ENCODE assay signal across 8 cellular contexts in the genomic region with DNA sequence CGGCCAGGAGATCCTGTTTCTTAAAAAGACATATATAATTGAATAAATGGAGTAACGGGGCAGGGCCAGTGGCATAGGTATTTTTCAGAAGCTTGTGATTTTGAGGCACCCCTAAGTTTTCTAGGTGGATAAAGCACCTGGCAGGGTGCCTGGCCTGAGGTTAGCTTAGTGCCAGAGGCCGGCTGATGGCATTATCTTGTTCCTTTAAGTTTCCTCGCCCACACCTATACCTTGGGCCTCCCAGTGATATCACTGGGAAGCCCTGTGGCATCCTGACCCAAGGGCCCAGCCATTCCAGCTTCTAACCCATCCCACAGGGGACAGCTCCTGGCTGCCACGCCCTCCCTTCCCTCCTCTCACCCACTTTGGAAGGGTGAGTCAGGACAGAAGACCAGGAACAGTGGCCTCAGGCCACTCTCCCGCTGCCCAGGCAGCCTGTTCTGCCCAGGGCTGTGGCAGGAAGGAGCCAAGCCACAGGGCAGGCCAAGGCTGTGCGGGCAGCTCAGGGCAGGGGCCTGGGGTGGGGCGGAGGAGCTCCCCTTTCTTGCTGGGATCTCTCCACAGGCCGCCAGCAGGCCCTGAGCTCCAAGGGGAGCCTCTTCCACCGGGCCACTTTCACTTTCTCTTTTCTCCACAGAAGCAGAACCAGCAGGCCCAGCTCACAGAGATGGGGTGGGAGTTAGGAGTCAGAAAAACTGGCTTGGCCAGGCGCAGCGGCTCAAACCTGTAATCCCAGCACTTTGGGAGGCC.
DNase-seq lines count a peak whose midpoint lies in the region; ATAC-seq and TF ChIP-seq lines count a peak whose summit lies in the region.

No MANE protein-coding gene starts in this region.

- H3K9me3 ChIP-seq in CD8-positive, alpha-beta memory T cell (ENCODE audit: low read length), result no peaks in the 10 kb centered on the region
- no peaks in the 10 kb centered on the region for H3K9me3 ChIP-seq in KOPT-K1 (ENCODE audit: insufficient read depth, low read length, poor library complexity, severe bottlenecking)
- no peaks in the 10 kb centered on the region for H3K9me3 ChIP-seq in thoracic aorta

- peak overlapping the region; percentile 39 to 87 (median 78) for H3K27ac Mint-ChIP-seq in CD8-positive, alpha-beta memory T cell
- peak overlapping the region; percentile 83 for H3K27ac Mint-ChIP-seq in activated CD4-positive, alpha-beta T cell treated with anti-CD3 and anti-CD28 coated beads for 36 hours

- peak overlapping the region; percentile 44 for H3K27ac ChIP-seq in CD8-positive, alpha-beta memory T cell (ENCODE audit: low read depth, low read length)
- H3K27ac ChIP-seq in KOPT-K1 (ENCODE audit: low read depth, low read length, poor library complexity, severe bottlenecking), result peak overlapping the region; percentile 94
- peak overlapping the region; percentile 69 to 93 for H3K27ac ChIP-seq in thoracic aorta

- no peaks in the 10 kb centered on the region for H3K36me3 ChIP-seq in CD8-positive, alpha-beta memory T cell (ENCODE audit: insufficient read depth, low read length)
- no peaks in the 10 kb centered on the region for H3K36me3 ChIP-seq in KOPT-K1 (ENCODE audit: insufficient read depth, low read length)
- no peaks in the 10 kb centered on the region for H3K36me3 ChIP-seq in thoracic aorta

- intact Hi-C loops in activated CD4-positive, alpha-beta T cell treated with anti-CD3 and anti-CD28 coated beads for 36 hours (cut with DNase I, micrococcal nuclease), result loop anchor here in 1 of 2 experiments (10.0 kb wide), 1 partner anchor 501 kb away; a partner anchor contains a TSS

- CTCF ChIA-PET in CD8-positive, alpha-beta memory T cell (lab: Charles Lee), result interaction anchor here (0.6 to 3.8 kb wide), 11 partner anchors 8 to 115 kb away, joined by 3 to 16 read pairs (median 3); no protein-coding TSS in a partner anchor
- CTCF ChIA-PET in activated CD4-positive, alpha-beta T cell treated with anti-CD3 and anti-CD28 coated beads for 36 hours (lab: Charles Lee), result interaction anchor here (0.7 to 2.4 kb wide), 12 partner anchors 8 to 117 kb away, joined by 3 to 9 read pairs (median 4); no protein-coding TSS in a partner anchor

- no peak for ATAC-seq in activated CD4-positive, alpha-beta T cell treated with anti-CD3 and anti-CD28 coated beads for 36 hours
- ATAC-seq in thoracic aorta (ENCODE audit: insufficient number of reproducible peaks, low FRiP score, low read depth), result no peak
- no peak for ATAC-seq in HG03139 (IDR thresholded peaks at IDR 0.05; ENCODE audit: unreplicated experiment)
- no peak for ATAC-seq in GM21515 (IDR thresholded peaks at IDR 0.05; ENCODE audit: unreplicated experiment)

- no peak for TF ChIP-seq CTCF in thoracic aorta (IDR thresholded peaks at IDR 0.05)

- peaks cover 0 to 1% (median 0%) of the 10 kb centered on the region in 3 donors for H3K36me3 Mint-ChIP-seq in CD8-positive, alpha-beta memory T cell
- H3K36me3 Mint-ChIP-seq in activated CD4-positive, alpha-beta T cell treated with anti-CD3 and anti-CD28 coated beads for 36 hours (ENCODE audit: low read depth), result no peaks in the 10 kb centered on the region

- no peaks in the 10 kb centered on the region for H3K9me3 Mint-ChIP-seq in CD8-positive, alpha-beta memory T cell
- H3K9me3 Mint-ChIP-seq in activated CD4-positive, alpha-beta T cell treated with anti-CD3 and anti-CD28 coated beads for 36 hours (ENCODE audit: low read depth), result no peaks in the 10 kb centered on the region

- DNase-seq in CD8-positive, alpha-beta memory T cell, result peak in 4 of 5 donors; percentile 31 to 61 (median 47)
- peak; percentile 64 for DNase-seq in activated CD4-positive, alpha-beta T cell treated with anti-CD3 and anti-CD28 coated beads for 36 hours
- DNase-seq in effector CD8-positive, alpha-beta T cell (lab: John Stamatoyannopoulos, UW), result peak; percentile 22
- DNase-seq in midbrain (lab: John Stamatoyannopoulos, UW) (peak; percentile 34), thoracic aorta (ENCODE audit: low spot score) (no peak)

- H3K4me3 Mint-ChIP-seq in CD8-positive, alpha-beta memory T cell, result peak overlapping the region in 6 of 7 donors; percentile 16 to 76 (median 38)
- peak overlapping the region; percentile 47 for H3K4me3 Mint-ChIP-seq in activated CD4-positive, alpha-beta T cell treated with anti-CD3 and anti-CD28 coated beads for 36 hours

- POLR2A ChIA-PET in CD8-positive, alpha-beta memory T cell (lab: Charles Lee), result interaction anchor here (0.9 to 1.6 kb wide), 5 partner anchors 9 to 90 kb away, joined by 3 to 10 read pairs (median 4); a partner anchor contains a TSS
- POLR2A ChIA-PET in activated CD4-positive, alpha-beta T cell treated with anti-CD3 and anti-CD28 coated beads for 36 hours (lab: Charles Lee), result interaction anchor here (1.1 to 1.3 kb wide), 2 partner anchors 9 to 87 kb away, joined by 3 to 6 read pairs; no protein-coding TSS in a partner anchor

- peaks cover 35 to 50% (median 41%) of the 10 kb centered on the region in 3 donors for H3K4me1 Mint-ChIP-seq in CD8-positive, alpha-beta memory T cell
- peaks cover 71% of the 10 kb centered on the region for H3K4me1 Mint-ChIP-seq in activated CD4-positive, alpha-beta T cell treated with anti-CD3 and anti-CD28 coated beads for 36 hours

- peak overlapping the region; percentile 44 for H3K4me3 ChIP-seq in CD8-positive, alpha-beta memory T cell (ENCODE audit: low read length)
- peak overlapping the region; percentile 55 for H3K4me3 ChIP-seq in thoracic aorta

- peaks cover 0 to 1% of the 10 kb centered on the region in 2 donors for H3K27me3 Mint-ChIP-seq in CD8-positive, alpha-beta memory T cell
- no peaks in the 10 kb centered on the region for H3K27me3 Mint-ChIP-seq in activated CD4-positive, alpha-beta T cell treated with anti-CD3 and anti-CD28 coated beads for 36 hours

- H3K4me1 ChIP-seq in CD8-positive, alpha-beta memory T cell (ENCODE audit: insufficient read depth, low read length), result peaks cover 41% of the 10 kb centered on the region
- peaks cover 36 to 59% of the 10 kb centered on the region in 2 donors for H3K4me1 ChIP-seq in thoracic aorta (ENCODE audit: control insufficient read depth in 1 of 2, low read depth in 2 of 2)

- no peaks in the 10 kb centered on the region for H3K27me3 ChIP-seq in CD8-positive, alpha-beta memory T cell (ENCODE audit: insufficient read depth, low read length, poor library complexity, severe bottlenecking)
- H3K27me3 ChIP-seq in thoracic aorta (replicated peaks; ENCODE audit: insufficient read depth), result no peaks in the 10 kb centered on the region

Comparison
In these comparisons a context has a peak if more than half of its experiments do, and no peak if none do; other contexts are left out.
1. H3K27ac ChIP-seq: peak in every context shown above with its lines; median percentile 94 in KOPT-K1; 81 in thoracic aorta; 44 in CD8-positive, alpha-beta memory T cell.